Comparison of ENCODE assay signal across 23 cellular contexts in the genomic region with DNA sequence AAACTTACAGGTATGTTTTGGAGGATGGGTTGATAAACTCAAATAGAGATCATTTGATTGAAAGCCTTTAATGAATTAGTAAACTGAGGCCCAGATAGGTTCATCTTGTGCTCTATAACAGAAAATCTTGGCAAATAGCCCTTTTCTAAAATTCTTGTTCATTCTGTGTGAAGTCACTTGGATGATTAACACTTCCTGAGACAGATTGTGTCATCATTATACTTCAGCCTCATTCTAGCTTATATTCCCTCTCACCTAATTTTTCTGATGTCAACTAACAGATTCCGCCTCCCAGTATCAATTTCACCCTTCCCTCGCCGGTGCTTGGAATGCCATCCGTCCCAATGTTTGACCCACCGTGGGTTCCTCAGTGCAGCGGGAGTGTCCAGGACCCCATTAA.
DNase-seq lines count a peak whose midpoint lies in the region; FAIRE-seq and TF ChIP-seq lines count a peak whose summit lies in the region.
"Had no signal": no experiment of that assay in that cellular context is flagged by ENCODE, and none has a peak within 500 bp of the region (broad histone marks: within the 10 kb centered on the region; RNA-seq: fewer than 3 reads in every experiment).

No MANE protein-coding gene starts in this region.

- H3K4me3 ChIP-seq in bronchial epithelial cell (ENCODE audit: low read depth, low read length) (no peak overlapping the region), epithelial cell of esophagus (ENCODE audit: low read length) (no peak overlapping the region), uterus (no peak overlapping the region)
- H3K4me3 ChIP-seq: BLaER1 had no signal

- H3K27ac ChIP-seq in uterus, result no peak overlapping the region
- H3K27ac ChIP-seq: BLaER1 had no signal

- TF ChIP-seq CTCF in bronchial epithelial cell (IDR thresholded peaks at IDR 0.05; ENCODE audit: insufficient read depth, low read length, severe bottlenecking), result no peak
- no peak for TF ChIP-seq CTCF in epithelial cell of esophagus (IDR thresholded peaks at IDR 0.05; ENCODE audit: insufficient read depth, low read depth, low read length, missing control alignments)
- no peak for TF ChIP-seq CTCF in uterus (IDR thresholded peaks at IDR 0.05)

- no peaks in the 10 kb centered on the region for H3K4me1 ChIP-seq in uterus
- H3K4me1 ChIP-seq: BE2C, BLaER1 had no signal

- H3K27me3 ChIP-seq in bronchial epithelial cell (ENCODE audit: control insufficient read depth, insufficient read depth, low read length) (no peaks in the 10 kb centered on the region), uterus (peaks cover 0 to 4% of the 10 kb centered on the region in 2 donors)
- H3K27me3 ChIP-seq: BE2C, BLaER1 had no signal

- peak; percentile 70 for DNase-seq in bronchial epithelial cell (ENCODE audit: low read depth)
- DNase-seq in epithelial cell of esophagus (ENCODE audit: low read depth), result peak; percentile 45
- no peak for DNase-seq in uterus
- DNase-seq in T-helper 1 cell, result no peak
- DNase-seq in stimulated activated CD4-positive, alpha-beta T cell treated with anti-CD3 and anti-CD28 coated beads, Interleukin-1b, Interleukin-23, amount 100 ng/mL, for 48 hours, result no peak
- DNase-seq: 8988T; ACHN; C1 segment of cervical spinal cord; CD4-positive, alpha-beta memory T cell; CD4-positive, CD25-positive, alpha-beta regulatory T cell; CD8-positive, alpha-beta memory T cell; COR-L47; DMS 273 treated with DMSO at 0.1 percent for 48 hours; DMS153; DMS53; DMS79 treated with DMSO at 0.1 percent for 48 hours; GF-D8 had no signal

- no peak for FAIRE-seq in bronchial epithelial cell (lab: Jason Lieb, UNC)
- FAIRE-seq: A204.1, G401.6, GM12891, GM19239 had no signal

- intact Hi-C loops in uterus (cut with DNase I; ENCODE audit: low total_unique reads), result no loop called here

- H3K36me3 ChIP-seq in bronchial epithelial cell (ENCODE audit: control insufficient read depth, insufficient read depth, low read length) (no peaks in the 10 kb centered on the region), uterus (no peaks in the 10 kb centered on the region)
- H3K36me3 ChIP-seq: BE2C, BLaER1 had no signal

- TF ChIP-seq POLR2A in uterus (IDR thresholded peaks at IDR 0.05), result no peak

- no peaks in the 10 kb centered on the region for H3K9me3 ChIP-seq in uterus
- H3K9me3 ChIP-seq: BE2C, BLaER1 had no signal

Comparison
In these comparisons a context has a peak if more than half of its experiments do, and no peak if none do; other contexts are left out.
1. DNase-seq: peak in bronchial epithelial cell (single experiment) and epithelial cell of esophagus (single experiment); none in uterus (0 of 2), T-helper 1 cell (0 of 5) and stimulated activated CD4-positive, alpha-beta T cell treated with anti-CD3 and anti-CD28 coated beads, Interleukin-1b, Interleukin-23, amount 100 ng/mL, for 48 hours (single experiment).